In the genomic region with DNA sequence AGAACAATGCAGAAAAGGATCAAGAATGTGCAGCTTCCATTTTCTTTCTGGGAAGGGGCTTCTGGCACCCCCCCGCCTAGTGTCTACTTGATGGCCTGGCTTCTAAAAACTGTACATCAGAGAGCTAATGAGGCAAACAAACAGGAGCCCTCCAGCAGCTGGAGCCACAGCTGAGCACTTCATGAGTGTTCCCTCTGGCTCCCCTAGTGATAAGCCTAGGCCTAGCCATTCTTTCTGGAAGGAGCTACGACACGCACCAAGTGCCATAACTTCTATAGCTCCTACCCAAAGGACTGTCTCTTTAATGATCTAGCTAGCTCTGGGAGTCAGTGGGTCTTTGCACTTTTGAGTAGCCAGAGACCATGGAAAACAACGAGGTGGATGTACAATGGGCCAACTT, we compare ENCODE assay signal across 19 cellular contexts.
"Had no signal": no experiment of that assay in that cellular context is flagged by ENCODE, and none has a peak within 500 bp of the region (broad histone marks: within the 10 kb centered on the region; RNA-seq: fewer than 3 reads in every experiment).

No MANE protein-coding gene starts in this region.

- H3K27me3 Mint-ChIP-seq: activated CD4-positive, alpha-beta T cell treated with anti-CD3 and anti-CD28 coated beads for 36 hours; activated CD8-positive, alpha-beta T cell treated with anti-CD3 and anti-CD28 coated beads for 36 hours; stimulated activated naive CD8-positive, alpha-beta T cell treated with anti-CD3 and anti-CD28 coated beads, Interleukin-15, amount 100 ng/mL, for 72 hours had no signal

- H3K9me3 ChIP-seq: testis, upper lobe of right lung had no signal

- H3K4me3 ChIP-seq: cardiac muscle cell, esophagus squamous epithelium, left lung, sigmoid colon, testis, upper lobe of right lung had no signal

- H3K27ac Mint-ChIP-seq: activated CD4-positive, alpha-beta T cell treated with anti-CD3 and anti-CD28 coated beads for 36 hours; activated CD8-positive, alpha-beta T cell treated with anti-CD3 and anti-CD28 coated beads for 36 hours; activated T-cell treated with anti-CD3 and anti-CD28 coated beads, Interleukin-2, amount 50 U/mL, for 72 hours; nephron progenitor cell; stimulated activated naive CD8-positive, alpha-beta T cell treated with anti-CD3 and anti-CD28 coated beads, Interleukin-15, amount 100 ng/mL, for 72 hours had no signal

- ATAC-seq: activated CD4-positive, alpha-beta T cell treated with anti-CD3 and anti-CD28 coated beads for 36 hours; activated CD8-positive, alpha-beta T cell treated with anti-CD3 and anti-CD28 coated beads for 36 hours; activated T-cell treated with anti-CD3 and anti-CD28 coated beads, Interleukin-2, amount 50 U/mL, for 72 hours; left lung; stimulated activated naive CD8-positive, alpha-beta T cell treated with anti-CD3 and anti-CD28 coated beads, Interleukin-15, amount 100 ng/mL, for 72 hours; upper lobe of right lung had no signal

- H3K4me3 Mint-ChIP-seq: activated CD4-positive, alpha-beta T cell treated with anti-CD3 and anti-CD28 coated beads for 36 hours; activated CD8-positive, alpha-beta T cell treated with anti-CD3 and anti-CD28 coated beads for 36 hours; activated T-cell treated with anti-CD3 and anti-CD28 coated beads, Interleukin-2, amount 50 U/mL, for 72 hours; nephron progenitor cell; stimulated activated naive CD8-positive, alpha-beta T cell treated with anti-CD3 and anti-CD28 coated beads, Interleukin-15, amount 100 ng/mL, for 72 hours had no signal

- H3K27ac ChIP-seq: cardiac muscle cell, esophagus squamous epithelium, left lung, sigmoid colon, testis, upper lobe of right lung had no signal

- H3K36me3 ChIP-seq: cardiac muscle cell, esophagus squamous epithelium, left lung, sigmoid colon, upper lobe of right lung had no signal

- DNase-seq: activated CD4-positive, alpha-beta T cell treated with anti-CD3 and anti-CD28 coated beads for 36 hours; activated CD8-positive, alpha-beta memory T cell treated with anti-CD3 and anti-CD28 coated beads, Interleukin-2, amount 50 U/mL, for 4 hours; activated CD8-positive, alpha-beta T cell treated with anti-CD3 and anti-CD28 coated beads for 36 hours; activated T-cell treated with anti-CD3 and anti-CD28 coated beads, Interleukin-2, amount 50 U/mL, for 72 hours; esophagus squamous epithelium; foreskin fibroblast; islet precursor cell; left lung; mesenchymal stem cell; nephron progenitor cell; sigmoid colon; stimulated activated CD4-positive, alpha-beta T cell treated with anti-CD3 and anti-CD28 coated beads, Interleukin-12 subunit alpha, Interleukin-12 subunit beta, amount 100 ng/mL, for 4 hours; stimulated activated CD8-positive, alpha-beta memory T cell treated with anti-CD3 and anti-CD28 coated beads, Interleukin-4, amount 100 ng/mL, for 48 hours; stimulated activated naive CD8-positive, alpha-beta T cell treated with anti-CD3 and anti-CD28 coated beads, Interleukin-15, amount 100 ng/mL, for 72 hours; T-helper 9 cell; testis; upper lobe of right lung had no signal

- H3K4me1 ChIP-seq: esophagus squamous epithelium, left lung, sigmoid colon, testis, upper lobe of right lung had no signal

- FAIRE-seq: astrocyte had no signal

- H3K4me1 Mint-ChIP-seq: activated CD4-positive, alpha-beta T cell treated with anti-CD3 and anti-CD28 coated beads for 36 hours; nephron progenitor cell; stimulated activated naive CD8-positive, alpha-beta T cell treated with anti-CD3 and anti-CD28 coated beads, Interleukin-15, amount 100 ng/mL, for 72 hours had no signal

- H3K27me3 ChIP-seq: cardiac muscle cell, esophagus squamous epithelium, left lung, sigmoid colon, testis, upper lobe of right lung had no signal
